In the genomic region with DNA sequence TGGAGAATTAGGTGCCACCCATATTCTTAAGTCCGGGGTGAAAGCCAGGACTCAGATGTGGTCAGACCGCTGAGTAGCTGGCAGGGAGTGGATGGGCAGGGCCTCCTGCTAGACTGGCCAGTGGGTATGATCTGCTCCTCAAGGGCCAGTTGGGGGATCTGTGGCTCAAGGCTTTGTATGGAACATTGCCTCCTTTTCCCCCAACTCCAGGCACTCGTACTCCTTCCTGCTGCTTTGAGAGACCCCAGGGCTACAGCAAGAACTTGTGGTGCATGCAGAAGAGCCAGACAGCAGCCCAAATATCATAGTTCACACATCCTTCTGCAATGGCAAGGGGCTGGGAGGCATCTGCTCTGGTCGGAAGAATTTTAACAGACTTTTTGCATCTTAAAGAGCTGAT, we compare ENCODE assay signal across 23 cellular contexts.
"Had no signal": no experiment of that assay in that cellular context is flagged by ENCODE, and none has a peak within 500 bp of the region (broad histone marks: within the 10 kb centered on the region; RNA-seq: fewer than 3 reads in every experiment).

No MANE protein-coding gene starts in this region.

- H3K4me2 ChIP-seq: hepatocyte had no signal

- DNase-seq: colonic mucosa; effector memory CD4-positive, alpha-beta T cell; erythroblast; foreskin fibroblast; gastrocnemius medialis; left cardiac atrium; left lung; mesenchymal stem cell; midbrain; naive thymus-derived CD8-positive, alpha-beta T cell; nephron progenitor cell; nucleus accumbens; psoas muscle; right cardiac atrium; small intestine; stimulated activated CD4-positive, alpha-beta T cell treated with anti-CD3 and anti-CD28 coated beads, Interleukin-12 subunit alpha, Interleukin-12 subunit beta, amount 100 ng/mL, for 4 hours; stimulated activated CD4-positive, alpha-beta T cell treated with anti-CD3 and anti-CD28 coated beads, Interleukin-1b, Interleukin-23, amount 100 ng/mL, for 48 hours; stimulated activated CD4-positive, alpha-beta T cell treated with anti-CD3 and anti-CD28 coated beads, Interleukin-4, amount 100 ng/mL, for 1 hour; stimulated activated CD8-positive, alpha-beta memory T cell treated with anti-CD3 and anti-CD28 coated beads, Interleukin-4, amount 100 ng/mL, for 48 hours; stimulated activated naive CD4-positive, alpha-beta T cell treated with Interleukin-2 at 50 U/mL for 16 hours; stomach; tibial artery had no signal

- H3K4me3 ChIP-seq: colonic mucosa, gastrocnemius medialis, hepatocyte, left lung, psoas muscle, stomach, tibial artery had no signal

- H3K9me3 ChIP-seq: colonic mucosa, gastrocnemius medialis, left lung, psoas muscle had no signal

- H3K36me3 ChIP-seq: colonic mucosa, gastrocnemius medialis, left lung, stomach, tibial artery had no signal

- H3K79me2 ChIP-seq: hepatocyte had no signal

- ATAC-seq: gastrocnemius medialis; left cardiac atrium; left lung; naive thymus-derived CD8-positive, alpha-beta T cell; psoas muscle; right cardiac atrium had no signal

- H3K27ac ChIP-seq: colonic mucosa, gastrocnemius medialis, hepatocyte, left lung, psoas muscle, stomach, tibial artery had no signal

- H3K4me1 ChIP-seq: colonic mucosa, gastrocnemius medialis, left lung, psoas muscle, stomach, tibial artery had no signal

- H2AFZ ChIP-seq: hepatocyte had no signal

- H3K27me3 ChIP-seq: colonic mucosa, gastrocnemius medialis, left lung had no signal
